Comparison of ENCODE assay signal across 9 cellular contexts in genomic region chr14:100072783-100073346, GRCh38. TPM values are rescaled to one million over a fixed set of nuclear protein-coding genes. Genes with fewer than 3 reads are reported as not detected.
A peak's percentile ranks its signal among the peaks of the same experiment; 100 is the strongest.
DNase-seq lines count a peak whose midpoint lies in the region; ATAC-seq and TF ChIP-seq lines count a peak whose summit lies in the region.
"Had no signal": no experiment of that assay in that cellular context is flagged by ENCODE, and none has a peak within 500 bp of the region (broad histone marks: within the 10 kb centered on the region; RNA-seq: fewer than 3 reads in every experiment).

No MANE protein-coding gene starts in this region.

- CTCF ChIA-PET in HEK293 (lab: Yijun Ruan, JAX) (interaction anchor here (2.4 kb wide), 1 partner anchor 120 kb away, joined by 9 read pairs; no protein-coding TSS in a partner anchor), MCF 10A (lab: Yijun Ruan, JAX) (interaction anchor here (0.5 to 10.6 kb wide), 30 partner anchors 9 to 297 kb away, joined by 3 to 188 read pairs (median 5); no protein-coding TSS in a partner anchor)

- no peak overlapping the region for H3K4me3 ChIP-seq in HEK293 (ENCODE audit: low read depth, low read length)

- POLR2A ChIA-PET in HEK293 (lab: Yijun Ruan, JAX) = interaction anchor here (0.7 kb wide), 1 partner anchor 185 kb away, joined by 4 read pairs; no protein-coding TSS in a partner anchor
- POLR2A ChIA-PET in MCF 10A (lab: Yijun Ruan, JAX) = interaction anchor here (0.7 to 3.1 kb wide), 11 partner anchors 9 to 142 kb away, joined by 3 to 30 read pairs (median 5); no protein-coding TSS in a partner anchor

- no peaks in the 10 kb centered on the region for H3K9me3 ChIP-seq in HEK293 (ENCODE audit: control insufficient read depth, insufficient read depth, low read depth, low read length)

- peak overlapping the region; percentile 82 for H3K27ac Mint-ChIP-seq in MCF 10A (ENCODE audit: low read depth, unreplicated experiment)

- ATAC-seq in GM19467 (IDR thresholded peaks at IDR 0.05; ENCODE audit: unreplicated experiment) = no peak
- no peak for ATAC-seq in HG03342 (IDR thresholded peaks at IDR 0.05; ENCODE audit: unreplicated experiment)

- DNase-seq in SKM-1 (lab: John Stamatoyannopoulos, UW; ENCODE audit: unreplicated experiment) (peak; percentile 10), MCF 10A (ENCODE audit: unreplicated experiment) (peak; percentile 51), midbrain (lab: John Stamatoyannopoulos, UW) (no peak), NCI-H226 (no peak)
- DNase-seq in stimulated activated CD4-positive, alpha-beta T cell treated with anti-CD3 and anti-CD28 coated beads, Interleukin-1b, Interleukin-23, amount 100 ng/mL, for 48 hours = peak; percentile 62

- H3K9me3 Mint-ChIP-seq in MCF 10A (ENCODE audit: unreplicated experiment) = peaks cover 3% of the 10 kb centered on the region

- H3K4me1 Mint-ChIP-seq in MCF 10A (ENCODE audit: insufficient read depth, unreplicated experiment) = peaks cover 43% of the 10 kb centered on the region

- no peaks in the 10 kb centered on the region for H3K27me3 Mint-ChIP-seq in MCF 10A (ENCODE audit: insufficient read depth, unreplicated experiment)

- H3K4me3 Mint-ChIP-seq in MCF 10A (ENCODE audit: unreplicated experiment) = peak overlapping the region; percentile 36

- 0 out of 2 replicates have a peak, but pooled peaks cover under 1% of the 10 kb centered on the region for H3K4me1 ChIP-seq in HEK293 (ENCODE audit: control insufficient read depth, insufficient read depth, low read length)

- BruUV-seq in MCF 10A (replicated peaks; lab: Mats Ljungman, UMichigan) = no TSS peak

- H3K36me3 Mint-ChIP-seq in MCF 10A (ENCODE audit: insufficient read depth, unreplicated experiment) = no peaks in the 10 kb centered on the region

- intact Hi-C loops in MCF 10A (cut with micrococcal nuclease) = loop anchor here (1.0 kb wide), 5 partner anchors 23 to 119 kb away; no protein-coding TSS in a partner anchor

- H3K27ac ChIP-seq in HEK293 (ENCODE audit: extremely low read depth, low read depth, low read length) = no peak overlapping the region
- H3K27ac ChIP-seq: KMS-11 had no signal

- TF ChIP-seq CTCF in HEK293 (tag by site-specific recombination; IDR thresholded peaks at IDR 0.05) (no peak), MCF 10A (IDR thresholded peaks at IDR 0.05; ENCODE audit: unreplicated experiment) (peak; percentile 71)

- no peaks in the 10 kb centered on the region for H3K36me3 ChIP-seq in HEK293 (ENCODE audit: control insufficient read depth in 2 of 2, insufficient read depth in 1 of 2, low read length in 2 of 2)

TF ChIP-seq in HEK293, 187 proteins besides CTCF, POLR2A, EP300 and RAD21:
- no peak for TF ChIP-seq REPIN1 (tag by site-specific recombination; IDR thresholded peaks at IDR 0.05; ENCODE audit: low read depth)
- peak; percentile 80 for TF ChIP-seq EGR2 (tag by site-specific recombination; IDR thresholded peaks at IDR 0.05; ENCODE audit: low read depth)
- peak; percentile 80 for TF ChIP-seq ZFHX2 (tag by site-specific recombination; conservative IDR thresholded peaks at IDR 0.05)

RNA-seq across cellular contexts. Expression of gene EVL, which starts 7.6 kb away (rescaled TPM):
- 52.5 and 55.4 TPM in 2 replicates for total RNA-seq in MCF 10A (2022)

Comparison
In these comparisons a context has a peak if more than half of its experiments do, and no peak if none do; other contexts are left out.
1. DNase-seq: peak in SKM-1 (single experiment), MCF 10A (single experiment) and stimulated activated CD4-positive, alpha-beta T cell treated with anti-CD3 and anti-CD28 coated beads, Interleukin-1b, Interleukin-23, amount 100 ng/mL, for 48 hours (single experiment); none in midbrain (single experiment) and NCI-H226 (single experiment).